In the genomic region with DNA sequence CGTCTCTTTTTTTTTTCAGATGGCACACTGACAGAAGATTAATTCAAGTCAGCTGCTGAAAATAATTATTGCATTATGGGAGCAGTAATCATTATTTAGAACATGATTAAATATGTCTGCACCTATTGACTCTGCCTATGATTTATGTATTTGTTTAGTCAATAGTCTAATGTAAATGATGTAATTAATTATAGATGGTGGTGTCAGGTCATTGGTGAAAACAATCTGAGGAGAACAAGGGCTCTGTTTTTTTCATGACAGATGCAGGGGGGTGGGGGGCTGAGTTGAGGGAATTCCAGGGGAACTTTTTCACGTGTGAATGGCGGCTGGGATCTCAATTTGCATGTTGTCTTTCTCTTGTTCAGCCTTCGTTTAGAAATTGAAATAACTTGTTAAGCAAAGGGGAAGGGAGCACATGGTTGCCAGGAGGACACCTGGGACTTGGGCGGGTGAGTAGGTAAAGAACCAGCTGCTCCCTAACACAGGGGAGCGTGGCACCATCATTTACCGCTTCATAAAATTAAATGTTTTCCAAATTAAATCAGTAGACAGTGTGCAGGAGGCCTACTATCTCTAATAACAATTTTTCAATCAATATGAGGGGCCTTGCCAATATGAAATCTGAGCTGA, we compare ENCODE assay signal across 19 cellular contexts.
A peak's percentile ranks its signal among the peaks of the same experiment; 100 is the strongest.
DNase-seq lines count a peak whose midpoint lies in the region; ATAC-seq, FAIRE-seq and TF ChIP-seq lines count a peak whose summit lies in the region.
"Had no signal": no experiment of that assay in that cellular context is flagged by ENCODE, and none has a peak within 500 bp of the region (broad histone marks: within the 10 kb centered on the region; RNA-seq: fewer than 3 reads in every experiment).

No MANE protein-coding gene starts in this region.

- 21 to 25% methylated on average over 7 of the region's 7 CpGs for WGBS in body of pancreas, 2 donors
- WGBS in pancreas, 2 donors, result 21 to 25% methylated on average over 7 of the region's 7 CpGs

- no peak for FAIRE-seq in pancreas (lab: Jason Lieb, UNC)
- FAIRE-seq: A204.1, D721Med, GM12892, GM19239 had no signal

- H3K4me1 ChIP-seq in body of pancreas (no peaks in the 10 kb centered on the region), pancreas (no peaks in the 10 kb centered on the region)
- H3K4me1 ChIP-seq in effector memory CD4-positive, alpha-beta T cell (ENCODE audit: control insufficient read depth, insufficient read depth, low read length, poor library complexity, severe bottlenecking), result no peaks in the 10 kb centered on the region

- no peak overlapping the region for H3K27ac ChIP-seq in body of pancreas
- no peak overlapping the region for H3K27ac ChIP-seq in pancreas
- H3K27ac ChIP-seq in effector memory CD4-positive, alpha-beta T cell (ENCODE audit: insufficient read depth, low read length, poor library complexity, severe bottlenecking), result no peak overlapping the region
- H3K27ac ChIP-seq: GM23248 had no signal

- H3K9me3 ChIP-seq in body of pancreas (no peaks in the 10 kb centered on the region), pancreas (no peaks in the 10 kb centered on the region)
- H3K9me3 ChIP-seq in effector memory CD4-positive, alpha-beta T cell (ENCODE audit: control insufficient read depth, low read length), result no peaks in the 10 kb centered on the region

- intact Hi-C loops in body of pancreas (cut with DNase I) (no loop called here), pancreas (cut with DNase I) (no loop called here)

- no peak for TF ChIP-seq CTCF in body of pancreas (IDR thresholded peaks at IDR 0.05)
- TF ChIP-seq CTCF in pancreas (IDR thresholded peaks at IDR 0.05), result no peak

- no peaks in the 10 kb centered on the region for H3K27me3 ChIP-seq in body of pancreas
- H3K27me3 ChIP-seq in pancreas, result no peaks in the 10 kb centered on the region
- H3K27me3 ChIP-seq in effector memory CD4-positive, alpha-beta T cell (replicated peaks; ENCODE audit: control insufficient read depth, insufficient read depth, low read length, poor library complexity, severe bottlenecking), result no peaks in the 10 kb centered on the region

- peak; percentile 18 for ATAC-seq in body of pancreas
- ATAC-seq in pancreas, result peak in 3 of 4 donors; percentile 49 to 71 (median 71)
- no peak for ATAC-seq in HG03469 (IDR thresholded peaks at IDR 0.05; ENCODE audit: unreplicated experiment)

- H3K4me3 ChIP-seq in body of pancreas, result no peak overlapping the region
- no peak overlapping the region for H3K4me3 ChIP-seq in pancreas
- H3K4me3 ChIP-seq in effector memory CD4-positive, alpha-beta T cell (ENCODE audit: insufficient read depth, low read depth, low read length, poor library complexity, severe bottlenecking), result no peak overlapping the region
- H3K4me3 ChIP-seq: GM23248 had no signal

- H3K36me3 ChIP-seq in body of pancreas (replicated peaks in 1 of 2; ENCODE audit: insufficient read depth in 1 of 2, low read depth in 2 of 2), result no peaks in the 10 kb centered on the region
- H3K36me3 ChIP-seq in pancreas, result no peaks in the 10 kb centered on the region
- no peaks in the 10 kb centered on the region for H3K36me3 ChIP-seq in effector memory CD4-positive, alpha-beta T cell (ENCODE audit: control insufficient read depth, insufficient read depth, low read length)

- DNase-seq in NCI-H1105 (lab: John Stamatoyannopoulos, UW), result peak; percentile 48
- DNase-seq in NCI-H526 (lab: John Stamatoyannopoulos, UW), result peak; percentile 58 to 75
- DNase-seq in body of pancreas, result peak in 3 of 4 donors; percentile 10 to 16 (median 16)
- DNase-seq in pancreas, result peak in 2 of 6 donors; percentile 13 to 14
- DNase-seq in effector memory CD4-positive, alpha-beta T cell, result no peak
- no peak for DNase-seq in germinal center (ENCODE audit: low spot score)
- DNase-seq: C1 segment of cervical spinal cord; CD4-positive, alpha-beta memory T cell; COR-L47; DMS153; DMS79 treated with DMSO at 0.1 percent for 48 hours; GDM1; GM23248; H9 had no signal

- TF ChIP-seq POLR2A in body of pancreas (IDR thresholded peaks at IDR 0.05), result no peak

Comparison
In these comparisons a context has a peak if more than half of its experiments do, and no peak if none do; other contexts are left out.
1. DNase-seq: peak in NCI-H1105 (single experiment), NCI-H526 (2 of 2) and body of pancreas (3 of 4); none in effector memory CD4-positive, alpha-beta T cell (0 of 3) and germinal center (single experiment).